ENCODE assay signal across 8 cellular contexts in genomic region chr2:100178085-100178788, GRCh38. TPM values are rescaled to one million over a fixed set of nuclear protein-coding genes. Genes with fewer than 3 reads are reported as not detected.
DNase-seq lines count a peak whose midpoint lies in the region; ATAC-seq and TF ChIP-seq lines count a peak whose summit lies in the region.

No MANE protein-coding gene starts in this region.

- no peaks in the 10 kb centered on the region for H3K36me3 Mint-ChIP-seq in stimulated activated effector memory CD8-positive, alpha-beta T cell treated with anti-CD3 and anti-CD28 coated beads, Interleukin-12 subunit alpha, Interleukin-12 subunit beta, amount 100 ng/mL, for 72 hours

- DNase-seq in NCI-H1417 (lab: John Stamatoyannopoulos, UW) = peak in 2 of 3 experiments; percentile 6 to 42
- no peak for DNase-seq in NCI-H1417 treated with DMSO at 0.1 percent for 48 hours (lab: John Stamatoyannopoulos, UW)
- peak; percentile 39 for DNase-seq in HS-27A (ENCODE audit: low read depth)
- DNase-seq in SW 1271 (lab: John Stamatoyannopoulos, UW) = peak; percentile 21 to 72
- DNase-seq in fibroblast of the aortic adventitia (ENCODE audit: low read depth) = peak; percentile 34
- no peak for DNase-seq in stimulated activated effector memory CD8-positive, alpha-beta T cell treated with anti-CD3 and anti-CD28 coated beads, Interleukin-12 subunit alpha, Interleukin-12 subunit beta, amount 100 ng/mL, for 72 hours (ENCODE audit: low spot score in 2 of 2)

- TF ChIP-seq CTCF in fibroblast of the aortic adventitia (IDR thresholded peaks at IDR 0.05; ENCODE audit: insufficient read depth, low read length) = peak; percentile 24

- no peaks in the 10 kb centered on the region for H3K9me3 Mint-ChIP-seq in stimulated activated effector memory CD8-positive, alpha-beta T cell treated with anti-CD3 and anti-CD28 coated beads, Interleukin-12 subunit alpha, Interleukin-12 subunit beta, amount 100 ng/mL, for 72 hours

- no peaks in the 10 kb centered on the region for H3K4me1 Mint-ChIP-seq in stimulated activated effector memory CD8-positive, alpha-beta T cell treated with anti-CD3 and anti-CD28 coated beads, Interleukin-12 subunit alpha, Interleukin-12 subunit beta, amount 100 ng/mL, for 72 hours

- H3K4me3 ChIP-seq in fibroblast of the aortic adventitia (ENCODE audit: low read depth, low read length) = no peak overlapping the region

- no peak overlapping the region for H3K4me3 Mint-ChIP-seq in stimulated activated effector memory CD8-positive, alpha-beta T cell treated with anti-CD3 and anti-CD28 coated beads, Interleukin-12 subunit alpha, Interleukin-12 subunit beta, amount 100 ng/mL, for 72 hours

- peak; percentile 55 for ATAC-seq in stimulated activated effector memory CD8-positive, alpha-beta T cell treated with anti-CD3 and anti-CD28 coated beads, Interleukin-12 subunit alpha, Interleukin-12 subunit beta, amount 100 ng/mL, for 72 hours
- ATAC-seq in GM21381 (IDR thresholded peaks at IDR 0.05; ENCODE audit: unreplicated experiment) (no peak), HG03039 (IDR thresholded peaks at IDR 0.05; ENCODE audit: unreplicated experiment) (no peak)

- no peak overlapping the region for H3K27ac Mint-ChIP-seq in stimulated activated effector memory CD8-positive, alpha-beta T cell treated with anti-CD3 and anti-CD28 coated beads, Interleukin-12 subunit alpha, Interleukin-12 subunit beta, amount 100 ng/mL, for 72 hours

RNA-seq across cellular contexts. Expression of gene AFF3, which starts 35.8 kb away (rescaled TPM):
- 4.2 TPM in 1 of 2 replicates, not detected in the other for total RNA-seq in fibroblast of the aortic adventitia (ENCODE audit: low replicate concordance)

Comparison
In these comparisons a context has a peak if more than half of its experiments do, and no peak if none do; other contexts are left out.
1. DNase-seq: peak in NCI-H1417 (2 of 3), HS-27A (single experiment), SW 1271 (2 of 2) and fibroblast of the aortic adventitia (single experiment); none in NCI-H1417 treated with DMSO at 0.1 percent for 48 hours (single experiment) and stimulated activated effector memory CD8-positive, alpha-beta T cell treated with anti-CD3 and anti-CD28 coated beads, Interleukin-12 subunit alpha, Interleukin-12 subunit beta, amount 100 ng/mL, for 72 hours (0 of 2).